Comparison of ENCODE assay signal across 23 cellular contexts in the genomic region with DNA sequence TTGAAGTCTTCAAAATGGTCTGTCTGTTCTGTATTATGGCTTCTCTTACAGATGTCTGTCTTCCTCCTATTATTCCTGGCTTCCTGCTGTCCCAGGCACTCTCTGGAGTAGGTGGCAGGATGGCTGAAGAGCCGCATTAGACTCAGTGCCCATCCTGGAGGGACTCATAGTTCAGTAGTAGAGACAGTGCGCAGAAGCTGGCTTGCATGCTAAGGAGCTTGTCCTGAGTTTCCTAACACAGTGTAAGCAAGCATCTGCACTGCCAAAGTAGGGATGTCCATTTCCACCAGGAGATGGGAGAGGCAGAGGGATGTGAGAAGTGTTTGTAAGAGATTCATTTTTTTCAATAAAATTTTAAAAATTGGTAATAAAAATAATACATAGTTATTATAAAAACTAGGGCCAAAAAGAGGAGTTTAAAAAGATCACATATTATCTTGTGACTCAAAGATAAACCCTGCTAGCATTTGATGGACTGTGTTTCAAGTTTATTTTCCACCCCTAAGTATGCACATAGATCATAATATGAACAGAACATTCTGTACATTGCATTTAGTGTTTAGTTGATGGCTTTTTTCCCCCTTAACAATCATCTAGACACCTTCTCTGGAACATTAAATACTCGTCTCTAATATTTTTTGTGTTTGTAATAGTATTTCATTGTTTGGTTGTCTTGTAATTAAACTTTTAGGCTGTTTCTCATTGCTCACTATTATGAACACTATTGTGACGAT. TPM values are rescaled to one million over a fixed set of nuclear protein-coding genes. Genes with fewer than 3 reads are reported as not detected.
"Had no signal": no experiment of that assay in that cellular context is flagged by ENCODE, and none has a peak within 500 bp of the region (broad histone marks: within the 10 kb centered on the region; RNA-seq: fewer than 3 reads in every experiment).

No MANE protein-coding gene starts in this region.

- H3K4me1 ChIP-seq: left lung, spleen, uterus had no signal

- H3K36me3 ChIP-seq: brain microvascular endothelial cell, left lung, spleen, uterus had no signal

- DNase-seq: activated CD4-positive, alpha-beta T cell treated with anti-CD3 and anti-CD28 coated beads, Interleukin-2, amount 10 ng/mL, durations not matched to agents 7 days and 5 days; activated CD4-positive, CD25-positive, alpha-beta regulatory T cell treated with anti-CD3 and anti-CD28 coated beads, Interleukin-2, amount 50 U/mL, for 72 hours; activated CD8-positive, alpha-beta T cell treated with anti-CD3 and anti-CD28 coated beads, Interleukin-2, amount 10 ng/mL, durations not matched to agents 7 days and 5 days; activated gamma-delta T cell treated with Interleukin-2 at 50 U/mL for 16 hours; aorta; brain microvascular endothelial cell; central memory CD4-positive, alpha-beta T cell; dorsolateral prefrontal cortex; effector memory CD8-positive, alpha-beta T cell; immature natural killer cell; left lung; naive B cell; occipital lobe; retina; spleen; stimulated activated CD4-positive, alpha-beta T cell treated with anti-CD3 and anti-CD28 coated beads, Interleukin-4, amount 100 ng/mL, for 24 hours; stimulated activated naive CD8-positive, alpha-beta T cell treated with anti-CD3 and anti-CD28 coated beads, Interleukin-15, Interleukin-2, amounts not matched to agents 100 U/mL and 50 U/mL, for 24 hours; T-cell; trophoblast cell; uterus had no signal

- H3K27ac ChIP-seq: brain microvascular endothelial cell, dorsolateral prefrontal cortex, left lung, spleen, VCaP had no signal

- H3K27me3 ChIP-seq: brain microvascular endothelial cell, left lung, uterus had no signal

- FAIRE-seq: colon had no signal

- H3K4me3 ChIP-seq: dorsolateral prefrontal cortex, left lung, spleen, uterus had no signal

- H3K9me3 ChIP-seq: uterus had no signal

RNA-seq across cellular contexts. Expression of gene COL15A1, which starts 10.3 kb away (rescaled TPM):
- total RNA-seq: mononuclear cell had no signal
